Comparison of ENCODE assay signal across 9 cellular contexts in genomic region chr1:228090613-228091081, GRCh38. TPM values are rescaled to one million over a fixed set of nuclear protein-coding genes. Genes with fewer than 3 reads are reported as not detected.
DNase-seq lines count a peak whose midpoint lies in the region; ATAC-seq, FAIRE-seq and TF ChIP-seq lines count a peak whose summit lies in the region.
"Had no signal": no experiment of that assay in that cellular context is flagged by ENCODE, and none has a peak within 500 bp of the region (broad histone marks: within the 10 kb centered on the region; RNA-seq: fewer than 3 reads in every experiment).

No MANE protein-coding gene starts in this region.

- POLR2A ChIA-PET in A549 (lab: Yijun Ruan, JAX) = interaction anchor here (0.8 to 1.4 kb wide), 2 partner anchors 8 to 16 kb away, joined by 3 to 9 read pairs; partner anchors contain the start of gene ARF1

- TF ChIP-seq RAD21 in A549 (conservative IDR thresholded peaks at IDR 0.05 in 1 of 2, IDR thresholded peaks at IDR 0.05 in 1 of 2) = no peak

- 59% methylated on average over 2 of the region's 2 CpGs for WGBS in A549 (ENCODE audit: missing lambda C conversion rate)

- TF ChIP-seq EP300 in A549 (IDR thresholded peaks at IDR 0.05) = no peak

- H3K36me3 Mint-ChIP-seq in central memory CD8-positive, alpha-beta T cell (ENCODE audit: insufficient read depth) = peaks cover 42% of the 10 kb centered on the region

- ATAC-seq in A549 (peak; percentile 22 to 25; a peak in 3 of 6 replicates), HG02759 (IDR thresholded peaks at IDR 0.05; ENCODE audit: unreplicated experiment) (peak; percentile 42)
- no peak for ATAC-seq in central memory CD8-positive, alpha-beta T cell (replicated peaks; ENCODE audit: extremely low read depth, poor library complexity, severe bottlenecking)

- DNase-seq in A549 (ENCODE audit: low read depth in 1 of 2, low spot score in 1 of 2) (no peak), medulla oblongata (ENCODE audit: extremely low spot score) (peak; percentile 40), H4 (ENCODE audit: low spot score) (no peak), activated gamma-delta T cell (lab: John Stamatoyannopoulos, UW) (no peak), NCI-H82 treated with DMSO at 0.1 percent for 48 hours (lab: John Stamatoyannopoulos, UW; ENCODE audit: unreplicated experiment) (no peak)
- DNase-seq in central memory CD8-positive, alpha-beta T cell (ENCODE audit: low spot score in 2 of 2) = no peak
- no peak for DNase-seq in stimulated activated CD8-positive, alpha-beta memory T cell treated with anti-CD3 and anti-CD28 coated beads, Interleukin-4, amount 100 ng/mL, for 48 hours

- H3K4me1 Mint-ChIP-seq in central memory CD8-positive, alpha-beta T cell = peaks cover 86% of the 10 kb centered on the region

- FAIRE-seq in A549 (lab: Jason Lieb, UNC) = no peak

- no peak overlapping the region for H3K4me2 ChIP-seq in A549

- no peak for TF ChIP-seq POLR2A in A549 (IDR thresholded peaks at IDR 0.05; ENCODE audit: low read length)

- H3K27me3 Mint-ChIP-seq in central memory CD8-positive, alpha-beta T cell = no peaks in the 10 kb centered on the region

- peaks cover 49% of the 10 kb centered on the region for H3K4me1 ChIP-seq in A549

- peaks cover 28% of the 10 kb centered on the region for H3K9me3 ChIP-seq in A549

- H3K27ac Mint-ChIP-seq in central memory CD8-positive, alpha-beta T cell (ENCODE audit: low read depth) = no peak overlapping the region

- H3K27ac ChIP-seq in A549 = no peak overlapping the region

- peaks cover 8% of the 10 kb centered on the region for H3K9me3 Mint-ChIP-seq in central memory CD8-positive, alpha-beta T cell

- CTCF ChIA-PET in A549 (lab: Yijun Ruan, JAX) = interaction anchor here (1.1 to 3.1 kb wide), 2 partner anchors 15 to 91 kb away, joined by 3 to 18 read pairs; no protein-coding TSS in a partner anchor

- no peak overlapping the region for H3K4me3 ChIP-seq in A549
- H3K4me3 ChIP-seq: cardiac muscle cell had no signal

- peak overlapping the region; percentile 91 for H3K4me3 Mint-ChIP-seq in central memory CD8-positive, alpha-beta T cell

- TF ChIP-seq CTCF in A549 (IDR thresholded peaks at IDR 0.05) = no peak

TF ChIP-seq in A549, 52 proteins besides CTCF, POLR2A, EP300 and RAD21:
- no peak for TF ChIP-seq HMGXB4 (CRISPR knock-in tag; IDR thresholded peaks at IDR 0.05; ENCODE audit: borderline replicate concordance)
- TF ChIP-seq MAX (IDR thresholded peaks at IDR 0.05) = no peak
- no peak for TF ChIP-seq ZFP36 (IDR thresholded peaks at IDR 0.05; ENCODE audit: borderline replicate concordance, partially characterized antibody)
- TF ChIP-seq PBX3 (IDR thresholded peaks at IDR 0.05) = no peak
- no peak for TF ChIP-seq MAZ (IDR thresholded peaks at IDR 0.05; ENCODE audit: borderline replicate concordance, low read depth, low read length)
- TF ChIP-seq TP53 (CRISPR knock-in tag; IDR thresholded peaks at IDR 0.05) = no peak
- TF ChIP-seq HDAC2 (IDR thresholded peaks at IDR 0.05) = no peak
- TF ChIP-seq ZNF302 (CRISPR knock-in tag; IDR thresholded peaks at IDR 0.05) = no peak
- TF ChIP-seq NPAS2 (CRISPR knock-in tag; IDR thresholded peaks at IDR 0.05; ENCODE audit: borderline replicate concordance) = no peak
- TF ChIP-seq PHF8 (IDR thresholded peaks at IDR 0.05; ENCODE audit: borderline replicate concordance, low read depth) = no peak
- TF ChIP-seq CHD4 (IDR thresholded peaks at IDR 0.05; ENCODE audit: borderline replicate concordance) = no peak

RNA-seq across cellular contexts. Expression of gene ARF1, which starts 8.1 kb away (rescaled TPM):
- polyA plus RNA-seq in A549 (2011; rRNA removed) = 333 and 376 TPM in 2 replicates
- polyA plus RNA-seq in A549 (2012; cell fraction: cytosol; rRNA removed) = 669 and 696 TPM in 2 replicates
- polyA plus RNA-seq in A549 (2012; cell fraction: nucleus; rRNA removed) = 541 and 746 TPM in 2 replicates
- 297 to 313 TPM (median 308 TPM) in 3 replicates for polyA plus RNA-seq in A549 (2017; fragmentation: RNase III; extraction: RNeasy Plus Mini Kit Qiagen cat#74134 plus additional on column Dnase treatment)
- 582 and 626 TPM in 2 replicates for polyA minus RNA-seq in A549 (2011; rRNA and poly(A)+ RNA removed)
- total RNA-seq in H4 (2014; rRNA removed; shearing (Covaris generic)) = 102 and 167 TPM in 2 replicates

RNA-seq across cellular contexts. Expression of gene C1orf35, which starts 12.5 kb away (rescaled TPM):
- 8.2 and 9.8 TPM in 2 replicates for polyA plus RNA-seq in A549 (2011; rRNA removed)
- 43.1 and 47.3 TPM in 2 replicates for polyA plus RNA-seq in A549 (2012; cell fraction: cytosol; rRNA removed)
- 85.5 and 97.7 TPM in 2 replicates for polyA plus RNA-seq in A549 (2012; cell fraction: nucleus; rRNA removed)
- 27.3 to 29.0 TPM (median 28.9 TPM) in 3 replicates for polyA plus RNA-seq in A549 (2017; fragmentation: RNase III; extraction: RNeasy Plus Mini Kit Qiagen cat#74134 plus additional on column Dnase treatment)
- polyA minus RNA-seq in A549 (2011; rRNA and poly(A)+ RNA removed) = 0.99 and 1.6 TPM in 2 replicates
- 10.7 and 14.2 TPM in 2 replicates for total RNA-seq in H4 (2014; rRNA removed; shearing (Covaris generic))

RNA-seq across cellular contexts. Expression of gene MRPL55, which starts 18.5 kb away (rescaled TPM):
- polyA plus RNA-seq in A549 (2011; rRNA removed) (54.2 and 59.7 TPM in 2 replicates), A549 (2017; fragmentation: RNase III; extraction: RNeasy Plus Mini Kit Qiagen cat#74134 plus additional on column Dnase treatment) (74.2 to 80.0 TPM (median 75.6 TPM) in 3 replicates)
- 174 and 197 TPM in 2 replicates for polyA plus RNA-seq in A549 (2012; cell fraction: cytosol; rRNA removed)
- 155 and 261 TPM in 2 replicates for polyA plus RNA-seq in A549 (2012; cell fraction: nucleus; rRNA removed)
- 26.8 and 28.5 TPM in 2 replicates for polyA minus RNA-seq in A549 (2011; rRNA and poly(A)+ RNA removed)
- 85.3 and 97.7 TPM in 2 replicates for total RNA-seq in H4 (2014; rRNA removed; shearing (Covaris generic))

RNA-seq across cellular contexts. Expression of gene GUK1, which starts 49.4 kb away (rescaled TPM):
- 65.2 and 88.9 TPM in 2 replicates for polyA plus RNA-seq in A549 (2011; rRNA removed)
- 267 and 296 TPM in 2 replicates for polyA plus RNA-seq in A549 (2012; cell fraction: cytosol; rRNA removed)
- polyA plus RNA-seq in A549 (2012; cell fraction: nucleus; rRNA removed) = 225 and 294 TPM in 2 replicates
- polyA plus RNA-seq in A549 (2017; fragmentation: RNase III; extraction: RNeasy Plus Mini Kit Qiagen cat#74134 plus additional on column Dnase treatment) = 106 to 109 TPM (median 107 TPM) in 3 replicates
- 32.6 and 39.4 TPM in 2 replicates for polyA minus RNA-seq in A549 (2011; rRNA and poly(A)+ RNA removed)
- total RNA-seq in H4 (2014; rRNA removed; shearing (Covaris generic)) = 185 and 196 TPM in 2 replicates

RNA-seq across cellular contexts. Expression of gene GJC2, which starts 59.1 kb away (rescaled TPM):
- 0.09 and 0.12 TPM in 2 replicates for polyA plus RNA-seq in A549 (2011; rRNA removed)
- polyA plus RNA-seq in A549 (2012; cell fraction: cytosol; rRNA removed) = 0.30 and 0.36 TPM in 2 replicates
- 0.32 and 1.1 TPM in 2 replicates for polyA plus RNA-seq in A549 (2012; cell fraction: nucleus; rRNA removed)
- 0.37 to 0.48 TPM (median 0.40 TPM) in 3 replicates for polyA plus RNA-seq in A549 (2017; fragmentation: RNase III; extraction: RNeasy Plus Mini Kit Qiagen cat#74134 plus additional on column Dnase treatment)
- 0.12 and 0.34 TPM in 2 replicates for polyA minus RNA-seq in A549 (2011; rRNA and poly(A)+ RNA removed)
- total RNA-seq in H4 (2014; rRNA removed; shearing (Covaris generic)) = 0.06 TPM in 1 of 2 replicates, not detected in the other
